In the genomic region with DNA sequence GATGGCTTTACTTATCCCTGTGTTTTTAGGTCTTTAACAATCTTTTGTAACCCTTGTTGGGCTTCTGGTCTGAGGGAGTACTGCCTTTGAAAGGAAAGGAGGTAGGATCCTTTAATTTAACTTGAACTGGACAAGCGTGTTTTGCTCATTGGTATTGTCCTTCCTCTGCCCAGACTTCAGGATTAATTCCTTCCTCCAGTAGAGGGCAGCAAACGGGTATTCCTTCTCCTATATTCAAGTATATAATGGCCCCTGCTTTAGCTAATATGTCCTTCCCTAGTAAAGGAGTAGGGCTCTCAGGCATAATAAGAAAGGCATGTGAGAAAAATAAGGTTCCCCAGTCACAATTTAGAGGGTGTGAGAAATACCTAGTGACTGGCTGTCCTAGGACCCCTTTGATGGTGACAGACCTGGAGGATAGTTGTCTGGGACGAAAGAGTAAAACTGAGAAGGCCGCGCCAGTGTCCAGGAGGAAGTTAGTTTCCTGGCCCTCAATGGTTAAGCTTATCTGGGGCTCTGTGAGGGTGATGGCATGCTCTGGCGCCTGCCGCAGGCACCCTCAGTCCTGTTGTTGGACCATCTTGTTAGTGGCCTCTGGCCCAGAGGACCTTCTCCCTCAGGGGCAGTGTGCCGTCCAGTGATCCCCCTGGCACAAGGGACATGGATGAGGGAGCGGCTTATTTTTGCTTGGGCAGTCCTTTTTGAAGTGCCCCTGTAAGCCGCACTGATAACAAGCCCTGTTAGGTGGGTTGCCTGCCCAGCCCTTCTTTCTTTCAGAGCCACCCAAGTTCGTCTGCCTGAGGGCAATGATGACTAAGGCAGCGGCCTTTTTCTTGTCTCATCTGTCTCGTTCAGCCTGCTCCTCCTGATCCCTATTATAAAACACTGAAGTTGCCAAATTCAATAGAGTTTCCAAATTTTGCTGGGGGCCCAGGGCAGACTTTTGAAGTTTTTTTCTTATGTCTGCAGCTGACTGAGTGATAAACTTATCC, we compare ENCODE assay signal across 8 cellular contexts. TPM values are rescaled to one million over a fixed set of nuclear protein-coding genes. Genes with fewer than 3 reads are reported as not detected.
DNase-seq lines count a peak whose midpoint lies in the region; ATAC-seq and TF ChIP-seq lines count a peak whose summit lies in the region.

No MANE protein-coding gene starts in this region.

- H3K4me1 ChIP-seq in A673 (ENCODE audit: insufficient read depth, low read length, poor library complexity, severe bottlenecking) (no peaks in the 10 kb centered on the region), heart left ventricle (peaks cover 0 to 3% (median 0%) of the 10 kb centered on the region in 12 donors)

- TF ChIP-seq POLR2A in heart left ventricle (IDR thresholded peaks at IDR 0.05) = no peak

- BruUV-seq in A673 (replicated peaks; lab: Mats Ljungman, UMichigan) = no TSS peak

- H3K27ac Mint-ChIP-seq in activated naive CD8-positive, alpha-beta T cell treated with anti-CD3 and anti-CD28 coated beads, Interleukin-2, amount 50 U/mL, for 24 hours = no peak overlapping the region
- no peak overlapping the region for H3K27ac Mint-ChIP-seq in activated T-helper 1 cell treated with anti-CD3 and anti-CD28 coated beads, Interleukin-12 subunit alpha, Interleukin-12 subunit beta, Interleukin-2, Interleukin-4 antibody, amounts not matched to agents 30 ng/mL and 10 ng/mL and 1 ng/mL, durations not matched to agents 14 hours and 24 hours and 36 hours

- intact Hi-C loops in A673 (cut with micrococcal nuclease; ENCODE audit: unreplicated experiment) = loop anchor here (10.0 kb wide), 1 partner anchor 236 kb away; no protein-coding TSS in a partner anchor
- intact Hi-C loops in heart left ventricle (cut with DNase I) = loop anchor here (1.0 to 10.0 kb wide), 14 partner anchors 46 to 416 kb away; a partner anchor contains a TSS
- intact Hi-C loops in activated T-helper 1 cell treated with anti-CD3 and anti-CD28 coated beads, Interleukin-12 subunit alpha, Interleukin-12 subunit beta, Interleukin-2, Interleukin-4 antibody, amounts not matched to agents 30 ng/mL and 10 ng/mL and 1 ng/mL, durations not matched to agents 14 hours and 24 hours and 36 hours (cut with micrococcal nuclease) = loop anchor here (1.0 to 10.0 kb wide), 3 partner anchors 52 to 256 kb away; a partner anchor contains a TSS

- no peak for ATAC-seq in activated naive CD8-positive, alpha-beta T cell treated with anti-CD3 and anti-CD28 coated beads, Interleukin-2, amount 50 U/mL, for 24 hours
- ATAC-seq in heart left ventricle = peak in 3 of 4 donors; percentile 69 to 77 (median 72)

- H3K27ac ChIP-seq in A673 (ENCODE audit: low read depth, low read length, poor library complexity, severe bottlenecking) (no peak overlapping the region), heart left ventricle (no peak overlapping the region)

- TF ChIP-seq CTCF in A673 (conservative IDR thresholded peaks at IDR 0.05; ENCODE audit: low read depth, low read length) (peak; percentile 73), GM12864 (IDR thresholded peaks at IDR 0.05; ENCODE audit: low read depth, low read length, missing control alignments) (peak; percentile 49), heart left ventricle (IDR thresholded peaks at IDR 0.05) (peak; percentile 41 to 73 (median 57)), retinal pigment epithelial cell (conservative IDR thresholded peaks at IDR 0.05; ENCODE audit: low read depth, low read length) (peak; percentile 61)

- H3K4me3 ChIP-seq in A673 (ENCODE audit: low read depth, low read length, poor library complexity, severe bottlenecking) (no peak overlapping the region), GM12864 (ENCODE audit: low read depth, low read length) (no peak overlapping the region), heart left ventricle (no peak overlapping the region), retinal pigment epithelial cell (ENCODE audit: low read length) (no peak overlapping the region)

- POLR2A ChIA-PET in A673 (lab: Charles Lee; ENCODE audit: low non-redundant PET) = no interaction called here

- H3K27me3 ChIP-seq in A673 (replicated peaks; ENCODE audit: insufficient read depth, low read depth, low read length, poor library complexity) = no peaks in the 10 kb centered on the region
- no peaks in the 10 kb centered on the region for H3K27me3 ChIP-seq in heart left ventricle

- H3K9me3 Mint-ChIP-seq in activated naive CD8-positive, alpha-beta T cell treated with anti-CD3 and anti-CD28 coated beads, Interleukin-2, amount 50 U/mL, for 24 hours = no peaks in the 10 kb centered on the region
- no peaks in the 10 kb centered on the region for H3K9me3 Mint-ChIP-seq in activated T-helper 1 cell treated with anti-CD3 and anti-CD28 coated beads, Interleukin-12 subunit alpha, Interleukin-12 subunit beta, Interleukin-2, Interleukin-4 antibody, amounts not matched to agents 30 ng/mL and 10 ng/mL and 1 ng/mL, durations not matched to agents 14 hours and 24 hours and 36 hours

- H3K36me3 Mint-ChIP-seq in activated naive CD8-positive, alpha-beta T cell treated with anti-CD3 and anti-CD28 coated beads, Interleukin-2, amount 50 U/mL, for 24 hours (ENCODE audit: low read depth) = no peaks in the 10 kb centered on the region
- H3K36me3 Mint-ChIP-seq in activated T-helper 1 cell treated with anti-CD3 and anti-CD28 coated beads, Interleukin-12 subunit alpha, Interleukin-12 subunit beta, Interleukin-2, Interleukin-4 antibody, amounts not matched to agents 30 ng/mL and 10 ng/mL and 1 ng/mL, durations not matched to agents 14 hours and 24 hours and 36 hours (ENCODE audit: low read depth) = no peaks in the 10 kb centered on the region

- DNase-seq in A673 (ENCODE audit: low spot score) = peak; percentile 82
- no peak for DNase-seq in GM12864 (ENCODE audit: low read depth)
- DNase-seq in NCI-H526 treated with DMSO at 0.1 percent for 48 hours (lab: John Stamatoyannopoulos, UW) = peak; percentile 75
- DNase-seq in activated naive CD8-positive, alpha-beta T cell treated with anti-CD3 and anti-CD28 coated beads, Interleukin-2, amount 50 U/mL, for 24 hours = peak; percentile 22
- peak in 2 of 5 donors; percentile 25 to 34 for DNase-seq in heart left ventricle
- DNase-seq in retinal pigment epithelial cell (ENCODE audit: low read depth) = peak; percentile 25
- DNase-seq in activated T-helper 1 cell treated with anti-CD3 and anti-CD28 coated beads, Interleukin-12 subunit alpha, Interleukin-12 subunit beta, Interleukin-2, Interleukin-4 antibody, amounts not matched to agents 30 ng/mL and 10 ng/mL and 1 ng/mL, durations not matched to agents 14 hours and 24 hours and 36 hours (ENCODE audit: low spot score) = no peak
- no peak for DNase-seq in GM19240 (ENCODE audit: insufficient read length, low spot score)

- H3K9me3 ChIP-seq in A673 (ENCODE audit: low read depth, low read length, poor library complexity, severe bottlenecking) = no peaks in the 10 kb centered on the region
- H3K9me3 ChIP-seq in heart left ventricle = peaks cover 0 to 7% (median 0%) of the 10 kb centered on the region in 12 donors

- 70 to 72% (median 71%) methylated on average over 13 of the region's 13 CpGs for WGBS in heart left ventricle, 4 donors

- H3K4me1 Mint-ChIP-seq in activated naive CD8-positive, alpha-beta T cell treated with anti-CD3 and anti-CD28 coated beads, Interleukin-2, amount 50 U/mL, for 24 hours = peaks cover 2% of the 10 kb centered on the region
- H3K4me1 Mint-ChIP-seq in activated T-helper 1 cell treated with anti-CD3 and anti-CD28 coated beads, Interleukin-12 subunit alpha, Interleukin-12 subunit beta, Interleukin-2, Interleukin-4 antibody, amounts not matched to agents 30 ng/mL and 10 ng/mL and 1 ng/mL, durations not matched to agents 14 hours and 24 hours and 36 hours (ENCODE audit: low read depth) = no peaks in the 10 kb centered on the region

- H3K4me3 Mint-ChIP-seq in activated naive CD8-positive, alpha-beta T cell treated with anti-CD3 and anti-CD28 coated beads, Interleukin-2, amount 50 U/mL, for 24 hours = no peak overlapping the region
- H3K4me3 Mint-ChIP-seq in activated T-helper 1 cell treated with anti-CD3 and anti-CD28 coated beads, Interleukin-12 subunit alpha, Interleukin-12 subunit beta, Interleukin-2, Interleukin-4 antibody, amounts not matched to agents 30 ng/mL and 10 ng/mL and 1 ng/mL, durations not matched to agents 14 hours and 24 hours and 36 hours = no peak overlapping the region

- CTCF ChIA-PET in A673 (lab: Charles Lee) = no interaction called here

- H3K36me3 ChIP-seq in A673 (ENCODE audit: insufficient read depth, low read length, poor library complexity, severe bottlenecking) = no peaks in the 10 kb centered on the region
- H3K36me3 ChIP-seq in heart left ventricle = no peaks in the 10 kb centered on the region

- H3K27me3 Mint-ChIP-seq in activated naive CD8-positive, alpha-beta T cell treated with anti-CD3 and anti-CD28 coated beads, Interleukin-2, amount 50 U/mL, for 24 hours = peaks cover 3% of the 10 kb centered on the region
- H3K27me3 Mint-ChIP-seq in activated T-helper 1 cell treated with anti-CD3 and anti-CD28 coated beads, Interleukin-12 subunit alpha, Interleukin-12 subunit beta, Interleukin-2, Interleukin-4 antibody, amounts not matched to agents 30 ng/mL and 10 ng/mL and 1 ng/mL, durations not matched to agents 14 hours and 24 hours and 36 hours (ENCODE audit: insufficient read depth) = no peaks in the 10 kb centered on the region

RNA-seq across cellular contexts. Expression of a gene that starts 51.8 kb away (rescaled TPM):
- 7.4 and 11.4 TPM in 2 replicates for total RNA-seq in A673 (2021)
- 10 to 100 TPM in 4 of 9 donors, 1 to 10 TPM in 5; 5.1 to 13.4 (median 8.6) TPM for total RNA-seq in heart left ventricle
- polyA plus RNA-seq in heart left ventricle = 1 to 10 TPM; 2.3 to 9.9 TPM
- 7.7 and 9.3 TPM in 2 replicates for total RNA-seq in activated T-helper 1 cell treated with anti-CD3 and anti-CD28 coated beads, Interleukin-12 subunit alpha, Interleukin-12 subunit beta, Interleukin-2, Interleukin-4 antibody, amounts not matched to agents 30 ng/mL and 10 ng/mL and 1 ng/mL, durations not matched to agents 14 hours and 24 hours and 36 hours

RNA-seq across cellular contexts. Expression of a gene that starts 52.0 kb away (rescaled TPM):
- 37.0 and 41.1 TPM in 2 replicates for total RNA-seq in A673 (2021)
- total RNA-seq in heart left ventricle = 10 to 100 TPM in 8 of 9 donors, 1 to 10 TPM in 1; 8.8 to 28.7 (median 20.8) TPM
- 10 to 100 TPM in 1 of 2 donors, 1 to 10 TPM in 1; 2.7 to 16.1 TPM for polyA plus RNA-seq in heart left ventricle
- total RNA-seq in activated T-helper 1 cell treated with anti-CD3 and anti-CD28 coated beads, Interleukin-12 subunit alpha, Interleukin-12 subunit beta, Interleukin-2, Interleukin-4 antibody, amounts not matched to agents 30 ng/mL and 10 ng/mL and 1 ng/mL, durations not matched to agents 14 hours and 24 hours and 36 hours = 34.4 and 38.8 TPM in 2 replicates

RNA-seq across cellular contexts. Expression of a gene that starts 52.3 kb away (rescaled TPM):
- total RNA-seq in A673 (2021) (0.64 TPM in 1 of 2 replicates, not detected in the other), heart left ventricle (100 to 1,000 TPM in 1 of 9 donors, 10 to 100 TPM in 8; 12.4 to 146 (median 27.4) TPM)
- polyA plus RNA-seq in heart left ventricle = 10 to 100 TPM; 27.9 to 76.3 TPM
- not detected in 2 replicates for total RNA-seq in activated T-helper 1 cell treated with anti-CD3 and anti-CD28 coated beads, Interleukin-12 subunit alpha, Interleukin-12 subunit beta, Interleukin-2, Interleukin-4 antibody, amounts not matched to agents 30 ng/mL and 10 ng/mL and 1 ng/mL, durations not matched to agents 14 hours and 24 hours and 36 hours

Comparison
In these comparisons a context has a peak if more than half of its experiments do, and no peak if none do; other contexts are left out.
1. DNase-seq: peak in A673 (single experiment), NCI-H526 treated with DMSO at 0.1 percent for 48 hours (single experiment), activated naive CD8-positive, alpha-beta T cell treated with anti-CD3 and anti-CD28 coated beads, Interleukin-2, amount 50 U/mL, for 24 hours (single experiment) and retinal pigment epithelial cell (single experiment); none in GM12864 (single experiment), activated T-helper 1 cell treated with anti-CD3 and anti-CD28 coated beads, Interleukin-12 subunit alpha, Interleukin-12 subunit beta, Interleukin-2, Interleukin-4 antibody, amounts not matched to agents 30 ng/mL and 10 ng/mL and 1 ng/mL, durations not matched to agents 14 hours and 24 hours and 36 hours (single experiment) and GM19240 (single experiment).
2. Peak in every context shown above with its lines, with median percentiles within 50 percentile points of each other: CTCF ChIP-seq.